8 cellular contexts compared by ENCODE assay signal in genomic region chr15:55774113-55774970, GRCh38. TPM values are rescaled to one million over a fixed set of nuclear protein-coding genes. Genes with fewer than 3 reads are reported as not detected.
A peak's percentile ranks its signal among the peaks of the same experiment; 100 is the strongest.
DNase-seq lines count a peak whose midpoint lies in the region; ATAC-seq and TF ChIP-seq lines count a peak whose summit lies in the region.

No MANE protein-coding gene starts in this region.

- no peak overlapping the region for H3K9ac ChIP-seq in fibroblast of lung (ENCODE audit: insufficient read depth, low read length)
- H3K9ac ChIP-seq in parathyroid adenoma: no peak overlapping the region

- H3K36me3 ChIP-seq in MG63: no peaks in the 10 kb centered on the region
- H3K36me3 ChIP-seq in fibroblast of lung (ENCODE audit: control insufficient read depth, insufficient read depth, low read length): no peaks in the 10 kb centered on the region
- H3K36me3 ChIP-seq in parathyroid adenoma (ENCODE audit: control insufficient read depth, insufficient read depth, low read length): no peaks in the 10 kb centered on the region

- H3K9me3 ChIP-seq in MG63 (no peaks in the 10 kb centered on the region), fibroblast of lung (ENCODE audit: control insufficient read depth, insufficient read depth, low read depth, low read length) (no peaks in the 10 kb centered on the region), parathyroid adenoma (ENCODE audit: control insufficient read depth, low read length) (no peaks in the 10 kb centered on the region)

- H3K4me2 ChIP-seq in fibroblast of lung (ENCODE audit: extremely low read depth, insufficient read depth, low read length): no peak overlapping the region
- H3K4me2 ChIP-seq in parathyroid adenoma (ENCODE audit: low read length): no peak overlapping the region

- H3K27ac ChIP-seq in fibroblast of lung (ENCODE audit: insufficient read depth, low read length): no peak overlapping the region
- peak overlapping the region; percentile 85 for H3K27ac ChIP-seq in parathyroid adenoma

- TF ChIP-seq CTCF in fibroblast of lung (conservative IDR thresholded peaks at IDR 0.05 in 1 of 2, IDR thresholded peaks at IDR 0.05 in 1 of 2; ENCODE audit: low read depth in 1 of 2, low read length in 2 of 2) (peak; percentile 48 to 62), parathyroid adenoma (IDR thresholded peaks at IDR 0.05) (peak; percentile 61)

- peak; percentile 9 to 29 for DNase-seq in AML-193 (lab: John Stamatoyannopoulos, UW)
- DNase-seq in GM19238 (ENCODE audit: insufficient read length, low spot score): peak; percentile 12
- peak; percentile 38 for DNase-seq in MG63
- peak; percentile 54 to 58 for DNase-seq in activated CD4-positive, alpha-beta T cell treated with anti-CD3 and anti-CD28 coated beads, Interleukin-2, amount 50 U/mL, for 48 hours
- peak in 1 of 2 donors; percentile 27 for DNase-seq in fibroblast of lung (ENCODE audit: low read depth in 2 of 2)
- no peak for DNase-seq in occipital lobe (lab: John Stamatoyannopoulos, UW)

- H3K79me2 ChIP-seq in fibroblast of lung (ENCODE audit: control insufficient read depth, insufficient read depth, low read length) (no peaks in the 10 kb centered on the region), parathyroid adenoma (no peaks in the 10 kb centered on the region)

- H3K4me3 ChIP-seq in MG63 (no peak overlapping the region), fibroblast of lung (replicated peaks in 1 of 4; ENCODE audit: control extremely low read depth in 1 of 4, insufficient read depth in 1 of 4, low read depth in 3 of 4, low read length in 4 of 4) (no peak overlapping the region), parathyroid adenoma (ENCODE audit: low read depth, low read length) (no peak overlapping the region)

- no peak for ATAC-seq in HG02840 (IDR thresholded peaks at IDR 0.05; ENCODE audit: low FRiP score, unreplicated experiment)

- H2AFZ ChIP-seq in fibroblast of lung (ENCODE audit: low read length) (no peak overlapping the region), parathyroid adenoma (peak overlapping the region; percentile 7)

- H3K4me1 ChIP-seq in fibroblast of lung (ENCODE audit: control insufficient read depth, extremely low read depth, insufficient read depth, low read length) (no peaks in the 10 kb centered on the region), parathyroid adenoma (peaks cover 6% of the 10 kb centered on the region)

- no peaks in the 10 kb centered on the region for H4K20me1 ChIP-seq in fibroblast of lung (ENCODE audit: control insufficient read depth, extremely low read depth, insufficient read depth, low read length)

- no peaks in the 10 kb centered on the region for H3K27me3 ChIP-seq in MG63
- H3K27me3 ChIP-seq in fibroblast of lung (ENCODE audit: control insufficient read depth, insufficient read depth, low read length): peaks cover 4% of the 10 kb centered on the region
- H3K27me3 ChIP-seq in parathyroid adenoma (ENCODE audit: control insufficient read depth, insufficient read depth, low read length): no peaks in the 10 kb centered on the region

RNA-seq across cellular contexts. Expression of gene PRTG, which starts 31.4 kb away (rescaled TPM):
- 0.42 and 2.9 TPM in 2 replicates for total RNA-seq in MG63 (2014; rRNA removed; shearing (Covaris generic); ENCODE audit: low replicate concordance)
- total RNA-seq in fibroblast of lung: 2.1 and 4.0 TPM in 2 replicates
- polyA plus RNA-seq in fibroblast of lung: 0.90 and 2.1 TPM in 2 replicates
- polyA plus RNA-seq in fibroblast of lung (2012): 1.0 and 2.1 TPM in 2 replicates
- 0.19 and 0.90 TPM in 2 replicates for polyA minus RNA-seq in fibroblast of lung (ENCODE audit: low replicate concordance)
- total RNA-seq in occipital lobe: 3.0 TPM
